In genomic region chr3:49005998-49006397, GRCh38 we compare ENCODE assay signal across 9 cellular contexts. TPM values are rescaled to one million over a fixed set of nuclear protein-coding genes. Genes with fewer than 3 reads are reported as not detected.
DNase-seq lines count a peak whose midpoint lies in the region; ATAC-seq and TF ChIP-seq lines count a peak whose summit lies in the region.
"Had no signal": no experiment of that assay in that cellular context is flagged by ENCODE, and none has a peak within 500 bp of the region (broad histone marks: within the 10 kb centered on the region; RNA-seq: fewer than 3 reads in every experiment).

No MANE protein-coding gene starts in this region.

- H3K4me3 ChIP-seq in BJ (ENCODE audit: low read depth, low read length) (peak overlapping the region; percentile 96; the same call in 1 of the 2 replicates), KMS-11 (IDR thresholded peaks at IDR 0.05; ENCODE audit: insufficient read depth, low read depth, low read length) (no peak overlapping the region), neuron (ENCODE audit: low read length) (peak overlapping the region; percentile 61)

- H3K36me3 ChIP-seq in BJ (ENCODE audit: control insufficient read depth, insufficient read depth, low read length) (peaks cover 5% of the 10 kb centered on the region), KMS-11 (ENCODE audit: insufficient read depth) (no peaks in the 10 kb centered on the region), neuron (ENCODE audit: insufficient read depth, low read length) (peaks cover 2% of the 10 kb centered on the region)

- CTCF ChIA-PET in BJ (lab: Yijun Ruan, JAX) = interaction anchor here (0.6 to 6.2 kb wide), 3 partner anchors 10 to 17 kb away, joined by 3 to 46 read pairs (median 30); partner anchors contain the start of genes NDUFAF3 and P4HTM

- H3K9ac ChIP-seq in KMS-11 = no peak overlapping the region

- H3K4me3 Mint-ChIP-seq in chondrocyte (ENCODE audit: unreplicated experiment) = peak overlapping the region; percentile 99

- ATAC-seq in HG02798 (IDR thresholded peaks at IDR 0.05; ENCODE audit: poor library complexity, unreplicated experiment) = no peak

- peaks cover 7% of the 10 kb centered on the region for H3K36me3 Mint-ChIP-seq in chondrocyte (ENCODE audit: low read depth)

- H3K4me1 ChIP-seq in KMS-11 (ENCODE audit: low read depth, poor library complexity, severe bottlenecking) (peaks cover 13% of the 10 kb centered on the region), neuron (ENCODE audit: insufficient read depth, low read length) (peaks cover 17% of the 10 kb centered on the region)

- H3K79me2 ChIP-seq in KMS-11 (ENCODE audit: insufficient read depth, low read depth) = peaks cover 16% of the 10 kb centered on the region

- no peaks in the 10 kb centered on the region for H4K20me1 ChIP-seq in KMS-11 (ENCODE audit: insufficient read depth)

- H3K9me3 ChIP-seq in neuron (ENCODE audit: low read length) = no peaks in the 10 kb centered on the region

- H3K27me3 Mint-ChIP-seq in chondrocyte (ENCODE audit: low read depth) = no peaks in the 10 kb centered on the region
- H3K27me3 Mint-ChIP-seq: dendritic cell treated with granulocyte-macrophage colony-stimulating factor and Interleukin-4, amounts not matched to agents 40 ng/mL and 50 ng/mL, for 4 days had no signal

- H2AFZ ChIP-seq in KMS-11 (ENCODE audit: low read depth) (no peak overlapping the region), neuron (ENCODE audit: low read depth, low read length) (no peak overlapping the region)

- peak overlapping the region; percentile 98 for H3K27ac Mint-ChIP-seq in chondrocyte (ENCODE audit: unreplicated experiment)

- POLR2A ChIA-PET in BJ (lab: Charles Lee) = no interaction called here

- H3K4me1 Mint-ChIP-seq in chondrocyte (ENCODE audit: low read depth) = peaks cover 30% of the 10 kb centered on the region

- peak overlapping the region; percentile 91 for H3K4me2 ChIP-seq in KMS-11

- TF ChIP-seq CTCF in BJ (IDR thresholded peaks at IDR 0.05; ENCODE audit: insufficient read depth, low read depth, low read length) (no peak), KMS-11 (conservative IDR thresholded peaks at IDR 0.05; ENCODE audit: low read depth, low read length) (no peak), chondrocyte (IDR thresholded peaks at IDR 0.05) (no peak)

- no peaks in the 10 kb centered on the region for H3K9me3 Mint-ChIP-seq in chondrocyte (ENCODE audit: low read depth)
- H3K9me3 Mint-ChIP-seq: dendritic cell treated with granulocyte-macrophage colony-stimulating factor and Interleukin-4, amounts not matched to agents 40 ng/mL and 50 ng/mL, for 4 days had no signal

- DNase-seq in BJ (ENCODE audit: low read depth) (no peak), chondrocyte (ENCODE audit: low spot score) (no peak), HPDE6-E6E7 (ENCODE audit: extremely low spot score) (no peak), retina (no peak), hepatic stellate cell (ENCODE audit: low spot score) (no peak)

- H3K27ac ChIP-seq in KMS-11 = no peak overlapping the region

- H3K27me3 ChIP-seq in BJ (ENCODE audit: control insufficient read depth, insufficient read depth, low read length) (no peaks in the 10 kb centered on the region), KMS-11 (ENCODE audit: insufficient read depth, low read depth) (no peaks in the 10 kb centered on the region), neuron (ENCODE audit: insufficient read depth, low read length) (no peaks in the 10 kb centered on the region)

RNA-seq across cellular contexts. Expression of gene WDR6, which starts 1.2 kb away (rescaled TPM):
- polyA plus RNA-seq in BJ (2011; rRNA removed) = 100 and 164 TPM in 2 replicates
- polyA minus RNA-seq in BJ (2011; rRNA and poly(A)+ RNA removed) = 94.1 and 135 TPM in 2 replicates
- total RNA-seq in chondrocyte = 164 to 222 TPM (median 168 TPM) in 3 replicates

RNA-seq across cellular contexts. Expression of gene DALRD3, which starts 12.4 kb away (rescaled TPM):
- 46.8 and 59.6 TPM in 2 replicates for polyA plus RNA-seq in BJ (2011; rRNA removed)
- 35.6 and 56.9 TPM in 2 replicates for polyA minus RNA-seq in BJ (2011; rRNA and poly(A)+ RNA removed)
- total RNA-seq in chondrocyte = 18.3 to 29.7 TPM (median 21.5 TPM) in 3 replicates

RNA-seq across cellular contexts. Expression of gene NDUFAF3, which starts 15.9 kb away (rescaled TPM):
- 65.1 and 89.5 TPM in 2 replicates for polyA plus RNA-seq in BJ (2011; rRNA removed)
- 60.8 and 71.1 TPM in 2 replicates for polyA minus RNA-seq in BJ (2011; rRNA and poly(A)+ RNA removed)
- 60.4 to 74.3 TPM (median 69.2 TPM) in 3 replicates for total RNA-seq in chondrocyte

RNA-seq across cellular contexts. Expression of gene P4HTM, which starts 16.0 kb away (rescaled TPM):
- polyA plus RNA-seq in BJ (2011; rRNA removed) = 25.8 and 38.4 TPM in 2 replicates
- polyA minus RNA-seq in BJ (2011; rRNA and poly(A)+ RNA removed) = 18.6 and 28.6 TPM in 2 replicates
- total RNA-seq in chondrocyte = 25.6 to 31.0 TPM (median 26.3 TPM) in 3 replicates

RNA-seq across cellular contexts. Expression of gene IMPDH2, which starts 23.2 kb away (rescaled TPM):
- 280 and 395 TPM in 2 replicates for polyA plus RNA-seq in BJ (2011; rRNA removed)
- polyA minus RNA-seq in BJ (2011; rRNA and poly(A)+ RNA removed) = 200 and 358 TPM in 2 replicates
- 133 to 199 TPM (median 140 TPM) in 3 replicates for total RNA-seq in chondrocyte
